ENCODE assay signal across 23 cellular contexts in genomic region chr3:13839253-13839652, GRCh38. TPM values are rescaled to one million over a fixed set of nuclear protein-coding genes. Genes with fewer than 3 reads are reported as not detected.
"Had no signal": no experiment of that assay in that cellular context is flagged by ENCODE, and none has a peak within 500 bp of the region (broad histone marks: within the 10 kb centered on the region; RNA-seq: fewer than 3 reads in every experiment).

No MANE protein-coding gene starts in this region.

- H3K4me2 ChIP-seq: SK-N-SH had no signal

- ATAC-seq: activated CD4-positive, alpha-beta T cell treated with anti-CD3 and anti-CD28 coated beads for 36 hours; activated CD8-positive, alpha-beta T cell treated with anti-CD3 and anti-CD28 coated beads for 36 hours; K562 had no signal

- H3K4me3 ChIP-seq: adrenal gland, breast epithelium, K562, SJCRH30 had no signal

- H3K36me3 ChIP-seq: adrenal gland, breast epithelium, SJCRH30, WERI-Rb-1 had no signal

- H3K27ac ChIP-seq: adrenal gland, breast epithelium, SJCRH30, WERI-Rb-1 had no signal

- H3K4me3 Mint-ChIP-seq: activated CD4-positive, alpha-beta T cell treated with anti-CD3 and anti-CD28 coated beads for 36 hours; activated CD8-positive, alpha-beta T cell treated with anti-CD3 and anti-CD28 coated beads for 36 hours; activated naive CD8-positive, alpha-beta T cell treated with anti-CD3 and anti-CD28 coated beads, Interleukin-2, amount 10 ng/mL, durations not matched to agents 7 days and 5 days had no signal

- DNase-seq: activated CD4-positive, alpha-beta T cell treated with anti-CD3 and anti-CD28 coated beads for 36 hours; activated CD8-positive, alpha-beta memory T cell treated with anti-CD3 and anti-CD28 coated beads, Interleukin-2, amount 50 U/mL, for 48 hours; activated CD8-positive, alpha-beta T cell treated with anti-CD3 and anti-CD28 coated beads for 36 hours; activated naive CD4-positive, alpha-beta T cell treated with anti-CD3 and anti-CD28 coated beads, Interleukin-2, amount 50 U/mL, for 16 hours; activated naive CD8-positive, alpha-beta T cell treated with anti-CD3 and anti-CD28 coated beads, Interleukin-2, amount 10 ng/mL, durations not matched to agents 7 days and 5 days; activated T-cell treated with anti-CD3 and anti-CD28 coated beads, Interleukin-2, amount 50 U/mL, for 1 hour; adrenal gland; Karpas-422; MM.1S; NCI-H1105; NCI-H1436; NCI-H2081; NCI-H510A treated with DMSO at 0.1 percent for 48 hours; NCI-H69; NK-92 treated with Interleukin-12 subunit alpha and Interleukin-12 subunit beta, amount 100 ng/mL, for 24 hours; Right ventricle myocardium superior; SJCRH30; SK-N-SH; T-helper 1 cell; WERI-Rb-1 had no signal

- H3K9me2 ChIP-seq: SK-N-SH had no signal

- H3K9me3 Mint-ChIP-seq: activated CD8-positive, alpha-beta T cell treated with anti-CD3 and anti-CD28 coated beads for 36 hours; activated naive CD8-positive, alpha-beta T cell treated with anti-CD3 and anti-CD28 coated beads, Interleukin-2, amount 10 ng/mL, durations not matched to agents 7 days and 5 days had no signal

- H3K36me3 Mint-ChIP-seq: activated naive CD8-positive, alpha-beta T cell treated with anti-CD3 and anti-CD28 coated beads, Interleukin-2, amount 10 ng/mL, durations not matched to agents 7 days and 5 days had no signal

- H3K27me3 Mint-ChIP-seq: activated CD4-positive, alpha-beta T cell treated with anti-CD3 and anti-CD28 coated beads for 36 hours; activated naive CD8-positive, alpha-beta T cell treated with anti-CD3 and anti-CD28 coated beads, Interleukin-2, amount 10 ng/mL, durations not matched to agents 7 days and 5 days had no signal

- H3K27ac Mint-ChIP-seq: activated CD4-positive, alpha-beta T cell treated with anti-CD3 and anti-CD28 coated beads for 36 hours; activated CD8-positive, alpha-beta T cell treated with anti-CD3 and anti-CD28 coated beads for 36 hours; activated naive CD8-positive, alpha-beta T cell treated with anti-CD3 and anti-CD28 coated beads, Interleukin-2, amount 10 ng/mL, durations not matched to agents 7 days and 5 days had no signal

- H3K9ac ChIP-seq: SK-N-SH had no signal

- H3K9me3 ChIP-seq: adrenal gland, breast epithelium, SJCRH30, SK-N-SH had no signal

- H3K4me1 ChIP-seq: adrenal gland, breast epithelium, SJCRH30 had no signal

- H3K4me1 Mint-ChIP-seq: activated naive CD8-positive, alpha-beta T cell treated with anti-CD3 and anti-CD28 coated beads, Interleukin-2, amount 10 ng/mL, durations not matched to agents 7 days and 5 days had no signal

RNA-seq across cellular contexts. Expression of gene WNT7A, which starts 40.6 kb away (rescaled TPM):
- total RNA-seq: breast epithelium; K562; Right ventricle myocardium superior; SJCRH30; T-helper 2 cell treated with Interferon-gamma antibody and Interleukin-4, amounts not matched to agents 100 ng/mL and 5 ng/mL, for 36 hours had no signal
- polyA plus RNA-seq: adrenal gland, SK-N-SH had no signal
